ENCODE assay signal across 26 cellular contexts in the genomic region with DNA sequence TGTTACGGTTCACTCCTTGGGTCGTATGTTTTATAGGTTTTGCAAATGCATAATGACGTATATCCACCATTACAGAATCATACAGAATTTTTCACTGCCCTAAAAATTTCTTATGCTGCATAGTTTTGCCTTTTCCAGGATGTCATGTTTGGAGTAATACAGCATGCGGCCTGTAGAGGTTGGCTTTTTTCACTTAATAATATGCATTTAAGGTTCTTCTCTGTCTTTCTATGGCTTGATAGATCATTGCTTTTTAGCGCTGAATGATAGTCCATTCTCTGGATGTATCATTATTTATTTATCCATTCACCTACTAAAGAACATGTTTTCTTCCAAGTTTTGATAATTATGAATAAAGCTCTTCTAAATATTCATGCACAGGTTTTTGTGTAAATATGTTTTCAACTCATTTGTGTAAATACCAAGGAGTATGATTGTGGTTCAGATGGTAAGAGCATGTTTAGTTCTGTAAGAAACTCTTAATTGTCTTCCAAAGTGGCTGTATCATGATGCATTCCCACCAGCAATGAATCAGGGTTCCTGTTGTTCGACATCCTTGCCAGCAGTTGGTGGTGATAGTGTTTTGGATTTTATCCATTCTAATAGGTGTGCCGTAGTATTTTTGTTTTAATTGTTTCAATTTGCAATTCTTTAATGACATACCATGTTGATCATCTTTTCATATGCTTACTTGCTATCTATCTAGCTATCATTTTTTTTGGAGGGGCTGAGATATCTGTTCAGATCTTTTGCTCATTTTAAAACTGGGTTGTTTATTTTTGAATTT.
DNase-seq lines count a peak whose midpoint lies in the region; TF ChIP-seq lines count a peak whose summit lies in the region.
"Had no signal": no experiment of that assay in that cellular context is flagged by ENCODE, and none has a peak within 500 bp of the region (broad histone marks: within the 10 kb centered on the region; RNA-seq: fewer than 3 reads in every experiment).

No MANE protein-coding gene starts in this region.

- DNase-seq in AG09309 (ENCODE audit: low read depth) (peak; percentile 10), HT1080 (ENCODE audit: low read depth) (peak; percentile 17), cardiac fibroblast (ENCODE audit: low read depth in 2 of 2) (peak; percentile 31 to 76), iris pigment epithelial cell (ENCODE audit: low read depth) (peak; percentile 17), cardiac septum (ENCODE audit: low spot score) (no peak), NCI-H774 (lab: John Stamatoyannopoulos, UW) (no peak), Kasumi-1 (lab: John Stamatoyannopoulos, UW) (no peak), islet precursor cell (no peak)
- DNase-seq: activated CD4-positive, alpha-beta T cell treated with anti-CD3 and anti-CD28 coated beads, Interleukin-2, amount 50 U/mL, for 1 hour; activated naive CD4-positive, alpha-beta T cell treated with anti-CD3 and anti-CD28 coated beads for 36 hours; BE2C; DMS53; erythroblast; foreskin keratinocyte; GDM1; heart right ventricle; NCI-H1092; NCI-H1694 treated with DMSO at 0.1 percent for 48 hours; NCI-H524; nephron progenitor cell; NK-92 treated with Interleukin-12 subunit alpha and Interleukin-12 subunit beta, amount 100 ng/mL, for 24 hours; PC-3; stimulated activated CD4-positive, alpha-beta T cell treated with anti-CD3 and anti-CD28 coated beads, Interleukin-12 subunit alpha, Interleukin-12 subunit beta, amount 100 ng/mL, for 4 hours; stimulated activated CD4-positive, alpha-beta T cell treated with anti-CD3 and anti-CD28 coated beads, Interleukin-4, amount 100 ng/mL, for 1 hour; upper lobe of left lung had no signal

- TF ChIP-seq CTCF in AG09309 (IDR thresholded peaks at IDR 0.05; ENCODE audit: control insufficient read depth, insufficient read depth, low read depth, low read length, missing control alignments) (no peak), cardiac fibroblast (IDR thresholded peaks at IDR 0.05; ENCODE audit: low read depth, low read length) (peak; percentile 5)

- intact Hi-C loops in cardiac septum (cut with DNase I) = loop anchor here (10.0 kb wide), 1 partner anchor 217 kb away; no protein-coding TSS in a partner anchor

- H3K4me3 ChIP-seq in AG09309 (ENCODE audit: control insufficient read depth, low read depth, low read length) (no peak overlapping the region), cardiac fibroblast (replicated peaks in 1 of 2; ENCODE audit: low read depth in 2 of 2, low read length in 2 of 2) (no peak overlapping the region)
- H3K4me3 ChIP-seq: heart right ventricle, right atrium auricular region, upper lobe of left lung had no signal

Comparison
In these comparisons a context has a peak if more than half of its experiments do, and no peak if none do; other contexts are left out.
1. DNase-seq: peak in AG09309 (single experiment), HT1080 (single experiment), cardiac fibroblast (2 of 2) and iris pigment epithelial cell (single experiment); none in cardiac septum (single experiment), NCI-H774 (single experiment), Kasumi-1 (0 of 2) and islet precursor cell (single experiment).